ENCODE assay signal across 7 cellular contexts in genomic region chr11:119979716-119980115, GRCh38.
"Had no signal": no experiment of that assay in that cellular context is flagged by ENCODE, and none has a peak within 500 bp of the region (broad histone marks: within the 10 kb centered on the region; RNA-seq: fewer than 3 reads in every experiment).

No MANE protein-coding gene starts in this region.

- H2AFZ ChIP-seq: GM23338 had no signal

- H3K27ac Mint-ChIP-seq: GM23338, H9, IgD-negative memory B cell had no signal

- H3K27ac ChIP-seq: HL-60 had no signal

- H3K36me3 Mint-ChIP-seq: IgD-negative memory B cell had no signal

- ATAC-seq: GM23338, HepG2 had no signal

- H3K4me1 Mint-ChIP-seq: IgD-negative memory B cell had no signal

- H3K4me3 ChIP-seq: GM23338 had no signal

- DNase-seq: H9, HCEC 1CT, KBM-7 had no signal

- H3K9me3 Mint-ChIP-seq: GM23338, H9 had no signal

- H3K4me2 ChIP-seq: GM23338 had no signal

- H3K4me3 Mint-ChIP-seq: GM23338, H9, IgD-negative memory B cell had no signal
